In genomic region chr19:18817574-18817973, GRCh38 we compare ENCODE assay signal across 25 cellular contexts. TPM values are rescaled to one million over a fixed set of nuclear protein-coding genes. Genes with fewer than 3 reads are reported as not detected.
DNase-seq lines count a peak whose midpoint lies in the region; ATAC-seq and TF ChIP-seq lines count a peak whose summit lies in the region.
"Had no signal": no experiment of that assay in that cellular context is flagged by ENCODE, and none has a peak within 500 bp of the region (broad histone marks: within the 10 kb centered on the region; RNA-seq: fewer than 3 reads in every experiment).

No MANE protein-coding gene starts in this region.

- H3K36me3 ChIP-seq in IMR-90 (ENCODE audit: control insufficient read depth, insufficient read depth, low read length) (no peaks in the 10 kb centered on the region), WERI-Rb-1 (no peaks in the 10 kb centered on the region)
- H3K36me3 ChIP-seq: BE2C, BLaER1 had no signal

- CTCF ChIA-PET in IMR-90 (lab: Yijun Ruan, JAX), result no interaction called here

- H4K91ac ChIP-seq in IMR-90 (ENCODE audit: insufficient read depth, low read depth, low read length), result no peak overlapping the region

- H3K27ac ChIP-seq in IMR-90 (ENCODE audit: insufficient read depth, low read length) (no peak overlapping the region), WERI-Rb-1 (peak overlapping the region; percentile 60), caudate nucleus (ENCODE audit: low read depth, low read length) (no peak overlapping the region)
- H3K27ac ChIP-seq: BLaER1 had no signal

- DNase-seq in IMR-90 (no peak), WERI-Rb-1 (no peak), fibroblast of villous mesenchyme (ENCODE audit: low read depth) (peak; percentile 10), SHP77 treated with DMSO at 0.1 percent for 48 hours (lab: John Stamatoyannopoulos, UW) (no peak), caudate nucleus (lab: John Stamatoyannopoulos, UW) (no peak)
- DNase-seq: 8988T; ACHN; BE2C; C1 segment of cervical spinal cord; CD4-positive, alpha-beta memory T cell; CD4-positive, CD25-positive, alpha-beta regulatory T cell; CD8-positive, alpha-beta memory T cell; COR-L47; DMS 273 treated with DMSO at 0.1 percent for 48 hours; DMS153; DMS53; DMS79; DND-41; EL; GDM1 had no signal

- H3K18ac ChIP-seq in IMR-90 (ENCODE audit: low read depth, low read length), result no peak overlapping the region

- H3K23ac ChIP-seq in IMR-90 (ENCODE audit: low read depth, low read length), result no peak overlapping the region

- 56% methylated on average over 2 of the region's 9 CpGs; no CpG with 5 or more reads in 1 of the 2 experiments for WGBS in IMR-90 (ENCODE audit: extremely low coverage in 2 of 2, insufficient read length in 1 of 2), 2 experiments

- H2AFZ ChIP-seq in IMR-90 (replicated peaks; ENCODE audit: low read length, poor library complexity), result no peak overlapping the region

- H3K27me3 ChIP-seq in IMR-90 (ENCODE audit: control insufficient read depth, insufficient read depth, low read length), result peaks cover 13% of the 10 kb centered on the region
- no peaks in the 10 kb centered on the region for H3K27me3 ChIP-seq in WERI-Rb-1 (ENCODE audit: insufficient read depth, low read depth, severe bottlenecking)
- H3K27me3 ChIP-seq: BE2C, BLaER1 had no signal

- H4K8ac ChIP-seq in IMR-90 (ENCODE audit: low read depth in 2 of 2, low read length in 2 of 2), result no peak overlapping the region

- H2AK9ac ChIP-seq in IMR-90 (replicated peaks; ENCODE audit: low read depth, low read length, poor library complexity), result no peak overlapping the region

- H3K4me3 ChIP-seq in IMR-90 (ENCODE audit: insufficient read depth, low read depth, low read length) (no peak overlapping the region), WERI-Rb-1 (ENCODE audit: low read depth, low read length) (no peak overlapping the region), fibroblast of villous mesenchyme (ENCODE audit: low read depth, low read length) (no peak overlapping the region)
- H3K4me3 ChIP-seq: BLaER1, GM12878 had no signal

- no peak overlapping the region for H3K14ac ChIP-seq in IMR-90 (replicated peaks; ENCODE audit: low read depth, low read length)

- no peak overlapping the region for H2AK5ac ChIP-seq in IMR-90 (ENCODE audit: low read depth, low read length)

- no peak overlapping the region for H3K56ac ChIP-seq in IMR-90 (ENCODE audit: extremely low read depth, insufficient read depth, low read length)

- no peak overlapping the region for H2BK15ac ChIP-seq in IMR-90 (ENCODE audit: low read depth, low read length)

- H3K4me2 ChIP-seq in IMR-90 (ENCODE audit: low read depth, low read length), result no peak overlapping the region
- H3K4me2 ChIP-seq: BLaER1 had no signal

- H3K9me3 ChIP-seq in IMR-90 (ENCODE audit: control insufficient read depth, insufficient read depth, low read length) (no peaks in the 10 kb centered on the region), WERI-Rb-1 (ENCODE audit: severe bottlenecking) (no peaks in the 10 kb centered on the region)
- H3K9me3 ChIP-seq: BE2C, BLaER1 had no signal

- H3K4ac ChIP-seq in IMR-90 (ENCODE audit: low read depth, low read length), result no peak overlapping the region

- H4K5ac ChIP-seq in IMR-90 (ENCODE audit: low read depth, low read length), result no peak overlapping the region

- H3K79me1 ChIP-seq in IMR-90 (ENCODE audit: low read depth in 1 of 2, low read length in 2 of 2), result no peaks in the 10 kb centered on the region

- dilution Hi-C loops in IMR-90 (cut with HindIII; ENCODE audit: low sequenced_read_pairs, unreplicated experiment), result no loop called here

- no peaks in the 10 kb centered on the region for H4K20me1 ChIP-seq in IMR-90 (ENCODE audit: insufficient read depth, low read length)
- H4K20me1 ChIP-seq: BLaER1 had no signal

- no peaks in the 10 kb centered on the region for H3K4me1 ChIP-seq in IMR-90 (ENCODE audit: control insufficient read depth, insufficient read depth, low read length)
- H3K4me1 ChIP-seq: BE2C had no signal

- in situ Hi-C loops in IMR-90 (cut with MboI; ENCODE audit: low sequenced_read_pairs), result no loop called here

- intact Hi-C loops in IMR-90 (cut with micrococcal nuclease), result no loop called here

- no peak for TF ChIP-seq CTCF in IMR-90 (conservative IDR thresholded peaks at IDR 0.05; ENCODE audit: low read depth, low read length)
- no peak for TF ChIP-seq CTCF in WERI-Rb-1 (IDR thresholded peaks at IDR 0.05; ENCODE audit: low read depth, low read length)
- no peak for TF ChIP-seq CTCF in fibroblast of villous mesenchyme (IDR thresholded peaks at IDR 0.05; ENCODE audit: insufficient read depth, low read depth, low read length)

- H2BK120ac ChIP-seq in IMR-90 (ENCODE audit: low read depth, low read length), result no peak overlapping the region

- no peak overlapping the region for H3K9ac ChIP-seq in IMR-90 (ENCODE audit: low read depth, low read length)
- H3K9ac ChIP-seq: BLaER1 had no signal

- TF ChIP-seq RAD21 in IMR-90 (IDR thresholded peaks at IDR 0.05; ENCODE audit: low read length), result no peak

- H3K9me1 ChIP-seq in IMR-90 (ENCODE audit: insufficient read depth, low read length), result no peaks in the 10 kb centered on the region

- POLR2A ChIA-PET in IMR-90 (lab: Charles Lee; ENCODE audit: unreplicated experiment), result no interaction called here

- ATAC-seq in IMR-90 (ENCODE audit: low read depth), result no peak
- ATAC-seq: GM12878 had no signal

- no peak overlapping the region for H2BK20ac ChIP-seq in IMR-90 (ENCODE audit: low read depth, low read length)

- no peak for TF ChIP-seq POLR2A in IMR-90 (IDR thresholded peaks at IDR 0.05; ENCODE audit: low read depth, low read length)

- no peak overlapping the region for H2BK5ac ChIP-seq in IMR-90 (ENCODE audit: low read depth, low read length, poor library complexity, severe bottlenecking)

- BruUV-seq in IMR-90 (replicated peaks; lab: Mats Ljungman, UMichigan), result no TSS peak

TF ChIP-seq in IMR-90, 13 proteins besides CTCF, POLR2A, EP300 and RAD21:
- no peak for TF ChIP-seq BHLHE40 (IDR thresholded peaks at IDR 0.05; ENCODE audit: low read depth, low read length)
- no peak for TF ChIP-seq RCOR1 (IDR thresholded peaks at IDR 0.05; ENCODE audit: insufficient replicate concordance, low read length)
- no peak for TF ChIP-seq ELK1 (IDR thresholded peaks at IDR 0.05; ENCODE audit: borderline replicate concordance, low read depth, low read length)
- peak; percentile 48; the same call in 1 of the 2 replicates for TF ChIP-seq MAFK (IDR thresholded peaks at IDR 0.05; ENCODE audit: low read depth, low read length)
- no peak for TF ChIP-seq RFX5 (IDR thresholded peaks at IDR 0.05; ENCODE audit: low read depth, low read length)
- TF ChIP-seq CEBPB (IDR thresholded peaks at IDR 0.05; ENCODE audit: low read depth, low read length), result peak; percentile 59

RNA-seq across cellular contexts. Expression of gene UPF1, which starts 14.2 kb away (rescaled TPM):
- total RNA-seq in IMR-90 (2012; rRNA removed) (31.2 and 31.4 TPM in 2 replicates), fibroblast of villous mesenchyme (49.0 and 51.0 TPM in 2 replicates)
- polyA plus RNA-seq in IMR-90 (2012; rRNA removed), result 39.2 and 50.3 TPM in 2 replicates
- 19.9 and 28.2 TPM in 2 replicates for polyA plus RNA-seq in IMR-90 (2012; cell fraction: cytosol; rRNA removed)
- polyA plus RNA-seq in IMR-90 (2012; cell fraction: nucleus; rRNA removed; ENCODE audit: low replicate concordance), result 76.6 and 116 TPM in 2 replicates

RNA-seq across cellular contexts. Expression of gene COMP, which starts 26.5 kb away (rescaled TPM):
- total RNA-seq in IMR-90 (2012; rRNA removed) (under 0.01 TPM in 2 replicates), fibroblast of villous mesenchyme (under 0.01 TPM in 1 of 2 replicates, not detected in the other)
- 0.34 and 0.43 TPM in 2 replicates for polyA plus RNA-seq in IMR-90 (2012; rRNA removed)
- 0.16 and 0.34 TPM in 2 replicates for polyA plus RNA-seq in IMR-90 (2012; cell fraction: cytosol; rRNA removed)
- polyA plus RNA-seq in IMR-90 (2012; cell fraction: nucleus; rRNA removed; ENCODE audit: low replicate concordance), result 0.17 and 0.36 TPM in 2 replicates
- total RNA-seq: A673; CD4-positive, alpha-beta memory T cell; CD4-positive, CD25-positive, alpha-beta regulatory T cell; CD8-positive, alpha-beta memory T cell; Daoy; GM12878 had no signal
- polyA plus RNA-seq: CD14-positive monocyte; CD4-positive, alpha-beta memory T cell; CD4-positive, CD25-positive, alpha-beta regulatory T cell; CD8-positive, alpha-beta memory T cell had no signal
